ENCODE assay signal across 1 cellular context in genomic region chr3:150488867-150489266, GRCh38.
TF ChIP-seq lines count a peak whose summit lies in the region.

No MANE protein-coding gene starts in this region.

TF ChIP-seq in K562, 482 proteins besides CTCF, POLR2A, EP300 and RAD21:
- TF ChIP-seq NFIX (CRISPR knock-in tag; IDR thresholded peaks at IDR 0.05; ENCODE audit: low read depth) (no peak), BRF2 (IDR thresholded peaks at IDR 0.05; ENCODE audit: borderline replicate concordance, insufficient read depth, insufficient read length) (no peak), ZBTB11 (CRISPR knock-in tag; IDR thresholded peaks at IDR 0.05) (no peak), ZSCAN32 (CRISPR knock-in tag; IDR thresholded peaks at IDR 0.05) (no peak), ZNF655 (CRISPR knock-in tag; IDR thresholded peaks at IDR 0.05) (no peak), NBN (IDR thresholded peaks at IDR 0.05; ENCODE audit: low read depth) (no peak), THRAP3 (IDR thresholded peaks at IDR 0.05; ENCODE audit: borderline replicate concordance) (no peak), HDAC2 (IDR thresholded peaks at IDR 0.05) (no peak)
